ENCODE assay signal across 1 cellular context in the genomic region with DNA sequence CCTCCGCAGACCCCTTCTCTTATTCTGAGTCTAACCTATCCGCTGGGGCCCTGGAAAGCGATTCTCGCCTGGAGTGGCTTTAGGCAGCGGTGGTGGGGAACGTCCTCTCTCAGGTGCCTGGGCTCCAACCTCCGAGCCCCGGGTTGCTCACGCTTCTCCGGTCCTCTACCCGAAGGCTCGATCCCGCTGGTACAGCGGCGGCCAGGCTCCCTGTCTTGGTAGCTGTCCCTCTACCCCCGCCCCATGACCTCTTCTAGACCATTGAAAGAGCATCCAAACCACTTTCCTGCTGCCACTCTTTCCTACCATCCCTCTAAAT.
TF ChIP-seq lines count a peak whose summit lies in the region.

No MANE protein-coding gene starts in this region.

TF ChIP-seq in H1, 55 proteins besides CTCF, POLR2A, EP300 and RAD21:
- TF ChIP-seq RFX5 (IDR thresholded peaks at IDR 0.05; ENCODE audit: borderline replicate concordance, low read depth, low read length) (no peak), SIN3A (conservative IDR thresholded peaks at IDR 0.05 in 1 of 2, IDR thresholded peaks at IDR 0.05 in 1 of 2; ENCODE audit: low read depth in 1 of 2, low read length in 2 of 2) (peak in 1 of 2 experiments; percentile 35; a peak in 1 of 4 replicates), POLR2AphosphoS5 (IDR thresholded peaks at IDR 0.05; ENCODE audit: low read depth, low read length) (peak; percentile 9)
- TF ChIP-seq, protein P1, sequence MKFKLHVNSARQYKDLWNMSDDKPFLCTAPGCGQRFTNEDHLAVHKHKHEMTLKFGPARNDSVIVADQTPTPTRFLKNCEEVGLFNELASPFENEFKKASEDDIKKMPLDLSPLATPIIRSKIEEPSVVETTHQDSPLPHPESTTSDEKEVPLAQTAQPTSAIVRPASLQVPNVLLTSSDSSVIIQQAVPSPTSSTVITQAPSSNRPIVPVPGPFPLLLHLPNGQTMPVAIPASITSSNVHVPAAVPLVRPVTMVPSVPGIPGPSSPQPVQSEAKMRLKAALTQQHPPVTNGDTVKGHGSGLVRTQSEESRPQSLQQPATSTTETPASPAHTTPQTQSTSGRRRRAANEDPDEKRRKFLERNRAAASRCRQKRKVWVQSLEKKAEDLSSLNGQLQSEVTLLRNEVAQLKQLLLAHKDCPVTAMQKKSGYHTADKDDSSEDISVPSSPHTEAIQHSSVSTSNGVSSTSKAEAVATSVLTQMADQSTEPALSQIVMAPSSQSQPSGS (IDR thresholded peaks at IDR 0.05; ENCODE audit: low read length), result no peak
